Comparison of ENCODE assay signal across 8 cellular contexts in genomic region chr17:28724500-28725165, GRCh38. TPM values are rescaled to one million over a fixed set of nuclear protein-coding genes. Genes with fewer than 3 reads are reported as not detected.
DNase-seq lines count a peak whose midpoint lies in the region; ATAC-seq and TF ChIP-seq lines count a peak whose summit lies in the region.

No MANE protein-coding gene starts in this region.

- H3K36me3 ChIP-seq in MM.1S (replicated peaks; ENCODE audit: insufficient read depth, low read length): peaks cover 16% of the 10 kb centered on the region; the same call in 1 of the 2 replicates

- intact Hi-C loops in MCF 10A (cut with micrococcal nuclease): no loop called here

- peaks cover 39% of the 10 kb centered on the region for H3K79me2 ChIP-seq in MM.1S (ENCODE audit: low read length)

- H3K27ac Mint-ChIP-seq in MCF 10A (ENCODE audit: low read depth, unreplicated experiment) (peak overlapping the region; percentile 87), nephron (peak overlapping the region; percentile 70 to 95 (median 88))

- H3K9me2 ChIP-seq in MM.1S (replicated peaks; ENCODE audit: insufficient read depth, low read length): no peaks in the 10 kb centered on the region

- DNase-seq in DMS114 treated with DMSO at 0.1 percent for 48 hours (lab: John Stamatoyannopoulos, UW; ENCODE audit: unreplicated experiment): peak; percentile 59
- no peak for DNase-seq in MM.1S
- no peak for DNase-seq in MCF 10A (ENCODE audit: unreplicated experiment)
- no peak for DNase-seq in A172 (ENCODE audit: low spot score)
- no peak for DNase-seq in SKM-1 (lab: John Stamatoyannopoulos, UW; ENCODE audit: unreplicated experiment)
- no peak for DNase-seq in LoVo (ENCODE audit: low spot score)

- BruUV-seq in MCF 10A (replicated peaks; lab: Mats Ljungman, UMichigan): no TSS peak

- H3K9me3 Mint-ChIP-seq in MCF 10A (ENCODE audit: unreplicated experiment) (no peaks in the 10 kb centered on the region), nephron (no peaks in the 10 kb centered on the region)

- H3K27me3 Mint-ChIP-seq in MCF 10A (ENCODE audit: insufficient read depth, unreplicated experiment): no peaks in the 10 kb centered on the region
- H3K27me3 Mint-ChIP-seq in nephron (ENCODE audit: low read depth): no peaks in the 10 kb centered on the region

- H3K4me3 ChIP-seq in MM.1S (ENCODE audit: low read length): no peak overlapping the region; the same call in 1 of the 2 replicates

- H3K4me3 Mint-ChIP-seq in MCF 10A (ENCODE audit: unreplicated experiment) (peak overlapping the region; percentile 91), nephron (peak overlapping the region; percentile 85 to 92 (median 86))

- TF ChIP-seq CTCF in MM.1S (IDR thresholded peaks at IDR 0.05; ENCODE audit: low read length) (no peak), MCF 10A (IDR thresholded peaks at IDR 0.05; ENCODE audit: unreplicated experiment) (no peak), nephron (IDR thresholded peaks at IDR 0.05; ENCODE audit: unreplicated experiment in 3 of 3) (no peak)

- H3K36me3 Mint-ChIP-seq in MCF 10A (ENCODE audit: insufficient read depth, unreplicated experiment) (peaks cover 75% of the 10 kb centered on the region), nephron (ENCODE audit: low read depth) (peaks cover 50% of the 10 kb centered on the region)

- H3K4me1 Mint-ChIP-seq in MCF 10A (ENCODE audit: insufficient read depth, unreplicated experiment) (peaks cover 24% of the 10 kb centered on the region), nephron (peaks cover 51% of the 10 kb centered on the region)

- H3F3A ChIP-seq in MM.1S (ENCODE audit: insufficient read depth, low read length): peaks cover 82% of the 10 kb centered on the region

- POLR2A ChIA-PET in MCF 10A (lab: Yijun Ruan, JAX): interaction anchor here (0.6 to 18.0 kb wide), 22 partner anchors 9 to 226 kb away, joined by 3 to 1135 read pairs (median 5); partner anchors contain the start of genes BLTP2, DHRS13, FAM222B and FLOT2

- no peaks in the 10 kb centered on the region for H3K9me3 ChIP-seq in MM.1S (replicated peaks; ENCODE audit: insufficient read depth, low read length)

- peak overlapping the region; percentile 62; the same call in 1 of the 2 replicates for H3K27ac ChIP-seq in MM.1S (ENCODE audit: low read length)

- H3K9ac ChIP-seq in MM.1S (ENCODE audit: low read length): no peak overlapping the region

- H3K27me3 ChIP-seq in MM.1S (replicated peaks; ENCODE audit: insufficient read depth, low read length): no peaks in the 10 kb centered on the region

- H3K4me1 ChIP-seq in MM.1S (ENCODE audit: low read length): peaks cover 4% of the 10 kb centered on the region; the same call in 1 of the 2 replicates

- CTCF ChIA-PET in MCF 10A (lab: Yijun Ruan, JAX): interaction anchor here (0.7 to 9.2 kb wide), 3 partner anchors 13 to 224 kb away, joined by 4 to 365 read pairs (median 4); partner anchors contain the start of genes PROCA1 and TRAF4

- H3K4me2 ChIP-seq in MM.1S (ENCODE audit: low read depth, low read length): peak overlapping the region; percentile 69

- H4K20me1 ChIP-seq in MM.1S (ENCODE audit: insufficient read depth, low read length): 0 out of 2 replicates have a peak, but pooled peaks cover 13% of the 10 kb centered on the region

- H2AFZ ChIP-seq in MM.1S (ENCODE audit: low read length): no peak overlapping the region

- ATAC-seq in HG02610 (IDR thresholded peaks at IDR 0.05; ENCODE audit: unreplicated experiment): no peak

RNA-seq across cellular contexts. Expression of gene TLCD1, which starts 1.4 kb away (rescaled TPM):
- total RNA-seq in MCF 10A (2022): 13.4 and 18.7 TPM in 2 replicates
- 3.3 and 3.9 TPM in 2 replicates for total RNA-seq in A172 (2014; rRNA removed; shearing (Covaris generic))

RNA-seq across cellular contexts. Expression of gene NEK8, which starts 4.0 kb away (rescaled TPM):
- total RNA-seq in MCF 10A (2022): 4.5 and 8.6 TPM in 2 replicates
- 1.5 and 2.5 TPM in 2 replicates for total RNA-seq in A172 (2014; rRNA removed; shearing (Covaris generic))

RNA-seq across cellular contexts. Expression of gene RPL23A, which starts 4.8 kb away (rescaled TPM):
- total RNA-seq in MCF 10A (2022): 1,941 and 2,110 TPM in 2 replicates
- 697 and 1,197 TPM in 2 replicates for total RNA-seq in A172 (2014; rRNA removed; shearing (Covaris generic))

RNA-seq across cellular contexts. Expression of gene RAB34, which starts 7.0 kb away (rescaled TPM):
- total RNA-seq in MCF 10A (2022): 90.0 and 105 TPM in 2 replicates
- 246 and 286 TPM in 2 replicates for total RNA-seq in A172 (2014; rRNA removed; shearing (Covaris generic))

RNA-seq across cellular contexts. Expression of gene PROCA1, which starts 12.9 kb away (rescaled TPM):
- 0.86 and 1.1 TPM in 2 replicates for total RNA-seq in MCF 10A (2022)
- total RNA-seq in A172 (2014; rRNA removed; shearing (Covaris generic)): 1.2 and 2.0 TPM in 2 replicates
